Comparison of ENCODE assay signal across 24 cellular contexts in genomic region chr20:57261488-57262243, GRCh38. TPM values are rescaled to one million over a fixed set of nuclear protein-coding genes. Genes with fewer than 3 reads are reported as not detected.
DNase-seq lines count a peak whose midpoint lies in the region; ATAC-seq and TF ChIP-seq lines count a peak whose summit lies in the region.
"Had no signal": no experiment of that assay in that cellular context is flagged by ENCODE, and none has a peak within 500 bp of the region (broad histone marks: within the 10 kb centered on the region; RNA-seq: fewer than 3 reads in every experiment).

No MANE protein-coding gene starts in this region.

- intact Hi-C loops in left ventricle myocardium inferior (cut with micrococcal nuclease): no loop called here

- TF ChIP-seq CTCF in DOHH2 (IDR thresholded peaks at IDR 0.05; ENCODE audit: low read depth, low read length, poor library complexity, severe bottlenecking): no peak
- no peak for TF ChIP-seq CTCF in left ventricle myocardium inferior (IDR thresholded peaks at IDR 0.05; ENCODE audit: borderline replicate concordance)
- no peak for TF ChIP-seq CTCF in neural crest cell (conservative IDR thresholded peaks at IDR 0.05)

- H3K4me2 ChIP-seq in DOHH2 (ENCODE audit: low read length): peak overlapping the region; percentile 96
- H3K4me2 ChIP-seq: BLaER1 had no signal

- no peak for ATAC-seq in HG03135 (IDR thresholded peaks at IDR 0.05; ENCODE audit: unreplicated experiment)
- ATAC-seq in HG02981 (IDR thresholded peaks at IDR 0.05; ENCODE audit: unreplicated experiment): no peak
- ATAC-seq: activated CD8-positive, alpha-beta T cell treated with anti-CD3 and anti-CD28 coated beads for 36 hours; heart right ventricle; K562; upper lobe of right lung had no signal

- peak overlapping the region; percentile 94 for H3K27ac ChIP-seq in DOHH2 (ENCODE audit: low read depth, low read length)
- peak overlapping the region; percentile 12; the same call in 1 of the 2 replicates for H3K27ac ChIP-seq in SJCRH30
- H3K27ac ChIP-seq in left ventricle myocardium inferior (replicated peaks): peak overlapping the region; percentile 79
- H3K27ac ChIP-seq: BLaER1, RWPE1, upper lobe of right lung had no signal

- no peaks in the 10 kb centered on the region for H3K9me3 Mint-ChIP-seq in neural crest cell
- H3K9me3 Mint-ChIP-seq: activated CD8-positive, alpha-beta T cell treated with anti-CD3 and anti-CD28 coated beads for 36 hours; immature natural killer cell had no signal

- H3K27me3 ChIP-seq in DOHH2 (ENCODE audit: control insufficient read depth, low read length): no peaks in the 10 kb centered on the region
- H3K27me3 ChIP-seq in SJCRH30: no peaks in the 10 kb centered on the region
- H3K27me3 ChIP-seq in left ventricle myocardium inferior (ENCODE audit: low read depth): peaks cover 79% of the 10 kb centered on the region
- H3K27me3 ChIP-seq: MG63 had no signal

- DNase-seq in SJCRH30 (peak in 1 of 2 experiments; percentile 51), left ventricle myocardium inferior (no peak), neural crest cell (ENCODE audit: low read depth, low spot score) (no peak), NCI-H82 (lab: John Stamatoyannopoulos, UW) (no peak), cerebellum (ENCODE audit: low spot score) (no peak)
- DNase-seq: activated CD4-positive, CD25-positive, alpha-beta regulatory T cell treated with anti-CD3 and anti-CD28 coated beads, Interleukin-2, amount 50 U/mL, for 72 hours; activated CD8-positive, alpha-beta T cell treated with anti-CD3 and anti-CD28 coated beads for 36 hours; activated gamma-delta T cell; activated T-cell treated with anti-CD3 and anti-CD28 coated beads for 4 hours; COR-L47; cortex of kidney; immature natural killer cell; MG63; NCI-H1417 treated with DMSO at 0.1 percent for 48 hours; NCI-H524 treated with DMSO at 0.1 percent for 48 hours; T1000; upper lobe of right lung had no signal

- H3K36me3 ChIP-seq in DOHH2 (ENCODE audit: control insufficient read depth, low read length): peaks cover 96% of the 10 kb centered on the region
- H3K36me3 ChIP-seq in SJCRH30: no peaks in the 10 kb centered on the region
- H3K36me3 ChIP-seq in left ventricle myocardium inferior: no peaks in the 10 kb centered on the region
- H3K36me3 ChIP-seq: BLaER1, heart right ventricle, MG63, upper lobe of right lung had no signal

- H3K4me3 Mint-ChIP-seq in neural crest cell: peak overlapping the region; percentile 56
- H3K4me3 Mint-ChIP-seq: activated CD8-positive, alpha-beta T cell treated with anti-CD3 and anti-CD28 coated beads for 36 hours; immature natural killer cell had no signal

- H3K4me3 ChIP-seq in DOHH2 (ENCODE audit: low read length): peak overlapping the region; percentile 86
- peak overlapping the region; percentile 26 for H3K4me3 ChIP-seq in SJCRH30
- H3K4me3 ChIP-seq in left ventricle myocardium inferior: peak overlapping the region; percentile 27
- H3K4me3 ChIP-seq: BLaER1, heart right ventricle, K562, MG63, upper lobe of right lung had no signal

- no peak overlapping the region for H3K27ac Mint-ChIP-seq in neural crest cell (ENCODE audit: unreplicated experiment)
- H3K27ac Mint-ChIP-seq: activated CD8-positive, alpha-beta T cell treated with anti-CD3 and anti-CD28 coated beads for 36 hours; immature natural killer cell had no signal

- H3K79me2 ChIP-seq in DOHH2 (ENCODE audit: control insufficient read depth, low read length): peaks cover 100% of the 10 kb centered on the region

- H3K9me3 ChIP-seq in DOHH2 (ENCODE audit: control insufficient read depth, insufficient read depth, low read length) (no peaks in the 10 kb centered on the region), SJCRH30 (replicated peaks) (no peaks in the 10 kb centered on the region), left ventricle myocardium inferior (replicated peaks) (no peaks in the 10 kb centered on the region)
- H3K9me3 ChIP-seq: heart right ventricle, MG63, upper lobe of right lung had no signal

- H3K4me1 Mint-ChIP-seq in neural crest cell: peaks cover 75% of the 10 kb centered on the region
- H3K4me1 Mint-ChIP-seq: immature natural killer cell had no signal

- peaks cover 57% of the 10 kb centered on the region for H4K20me1 ChIP-seq in DOHH2 (ENCODE audit: control insufficient read depth, insufficient read depth, low read depth, low read length)

- H3K4me1 ChIP-seq in DOHH2 (ENCODE audit: control insufficient read depth, low read length) (peaks cover 61% of the 10 kb centered on the region), SJCRH30 (peaks cover 59% of the 10 kb centered on the region), left ventricle myocardium inferior (peaks cover 47% of the 10 kb centered on the region)
- H3K4me1 ChIP-seq: upper lobe of right lung had no signal

- no peaks in the 10 kb centered on the region for H3K36me3 Mint-ChIP-seq in neural crest cell (ENCODE audit: low read depth)
- H3K36me3 Mint-ChIP-seq: immature natural killer cell had no signal

- H3K9me2 ChIP-seq in DOHH2 (replicated peaks; ENCODE audit: control insufficient read depth, low read length): no peaks in the 10 kb centered on the region

- peaks cover 29% of the 10 kb centered on the region for H3F3A ChIP-seq in DOHH2 (ENCODE audit: control insufficient read depth, insufficient read depth)

- H3K27me3 Mint-ChIP-seq in neural crest cell (ENCODE audit: low read depth): peaks cover 73% of the 10 kb centered on the region

RNA-seq across cellular contexts. Expression of gene BMP7, which starts 4.8 kb away (rescaled TPM):
- total RNA-seq in SJCRH30 (2014; rRNA removed; shearing (Covaris generic)): 14.6 and 15.6 TPM in 2 replicates
- total RNA-seq in left ventricle myocardium inferior: 19.9 TPM
- total RNA-seq in neural crest cell: 13.8 and 14.5 TPM in 2 replicates
- total RNA-seq in cerebellum: 13.5 TPM
- total RNA-seq: activated CD8-positive, alpha-beta T cell treated with anti-CD3 and anti-CD28 coated beads for 36 hours had no signal

Comparison
In these comparisons a context has a peak if more than half of its experiments do, and no peak if none do; other contexts are left out.
1. H3K27ac ChIP-seq: peak in every context shown above with its lines; median percentile 94 in DOHH2; 79 in left ventricle myocardium inferior; 12 in SJCRH30.
2. H3K4me3 ChIP-seq: peak in every context shown above with its lines; median percentile 86 in DOHH2; 27 in left ventricle myocardium inferior; 26 in SJCRH30.